In genomic region chr5:97243352-97243751, GRCh38 we compare ENCODE assay signal across 2 cellular contexts.
TF ChIP-seq lines count a peak whose summit lies in the region.

No MANE protein-coding gene starts in this region.

TF ChIP-seq in GM12891, 5 proteins besides CTCF, POLR2A, EP300 and RAD21 (continued from another document):
- TF ChIP-seq PAX5 (IDR thresholded peaks at IDR 0.05; ENCODE audit: insufficient read depth, low read length, severe bottlenecking) (no peak), TAF1 (IDR thresholded peaks at IDR 0.05; ENCODE audit: low read depth, low read length) (no peak), POLR2AphosphoS5 (IDR thresholded peaks at IDR 0.05; ENCODE audit: low read depth, low read length) (no peak)

TF ChIP-seq in GM12878, 131 proteins besides CTCF, POLR2A, EP300 and RAD21:
- TF ChIP-seq ZBTB4 (CRISPR knock-in tag; IDR thresholded peaks at IDR 0.05) (no peak), BMI1 (IDR thresholded peaks at IDR 0.05; ENCODE audit: borderline replicate concordance) (no peak), ZBTB40 (IDR thresholded peaks at IDR 0.05; ENCODE audit: borderline replicate concordance) (no peak), SIX5 (IDR thresholded peaks at IDR 0.05; ENCODE audit: low read depth, low read length, severe bottlenecking) (no peak), ZBED1 (IDR thresholded peaks at IDR 0.05; ENCODE audit: borderline replicate concordance) (no peak), ATF2 (IDR thresholded peaks at IDR 0.05; ENCODE audit: low read length) (no peak), CEBPB (IDR thresholded peaks at IDR 0.05; ENCODE audit: borderline replicate concordance in 1 of 2, low read depth in 2 of 2, low read length in 2 of 2) (no peak), CHD2 (IDR thresholded peaks at IDR 0.05; ENCODE audit: borderline replicate concordance, low read depth, low read length) (no peak), YY1 (IDR thresholded peaks at IDR 0.05; ENCODE audit: low read depth, low read length) (no peak), NBN (IDR thresholded peaks at IDR 0.05) (no peak), IKZF1 (conservative IDR thresholded peaks at IDR 0.05) (no peak), STAT1 (conservative IDR thresholded peaks at IDR 0.05) (no peak), BRCA1 (IDR thresholded peaks at IDR 0.05; ENCODE audit: low read depth, low read length) (no peak), ZSCAN29 (IDR thresholded peaks at IDR 0.05) (no peak)
- TF ChIP-seq, protein P1, sequence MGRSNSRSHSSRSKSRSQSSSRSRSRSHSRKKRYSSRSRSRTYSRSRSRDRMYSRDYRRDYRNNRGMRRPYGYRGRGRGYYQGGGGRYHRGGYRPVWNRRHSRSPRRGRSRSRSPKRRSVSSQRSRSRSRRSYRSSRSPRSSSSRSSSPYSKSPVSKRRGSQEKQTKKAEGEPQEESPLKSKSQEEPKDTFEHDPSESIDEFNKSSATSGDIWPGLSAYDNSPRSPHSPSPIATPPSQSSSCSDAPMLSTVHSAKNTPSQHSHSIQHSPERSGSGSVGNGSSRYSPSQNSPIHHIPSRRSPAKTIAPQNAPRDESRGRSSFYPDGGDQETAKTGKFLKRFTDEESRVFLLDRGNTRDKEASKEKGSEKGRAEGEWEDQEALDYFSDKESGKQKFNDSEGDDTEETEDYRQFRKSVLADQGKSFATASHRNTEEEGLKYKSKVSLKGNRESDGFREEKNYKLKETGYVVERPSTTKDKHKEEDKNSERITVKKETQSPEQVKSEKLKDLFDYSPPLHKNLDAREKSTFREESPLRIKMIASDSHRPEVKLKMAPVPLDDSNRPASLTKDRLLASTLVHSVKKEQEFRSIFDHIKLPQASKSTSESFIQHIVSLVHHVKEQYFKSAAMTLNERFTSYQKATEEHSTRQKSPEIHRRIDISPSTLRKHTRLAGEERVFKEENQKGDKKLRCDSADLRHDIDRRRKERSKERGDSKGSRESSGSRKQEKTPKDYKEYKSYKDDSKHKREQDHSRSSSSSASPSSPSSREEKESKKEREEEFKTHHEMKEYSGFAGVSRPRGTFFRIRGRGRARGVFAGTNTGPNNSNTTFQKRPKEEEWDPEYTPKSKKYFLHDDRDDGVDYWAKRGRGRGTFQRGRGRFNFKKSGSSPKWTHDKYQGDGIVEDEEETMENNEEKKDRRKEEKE (IDR thresholded peaks at IDR 0.05) = no peak
- TF ChIP-seq, protein P2, sequence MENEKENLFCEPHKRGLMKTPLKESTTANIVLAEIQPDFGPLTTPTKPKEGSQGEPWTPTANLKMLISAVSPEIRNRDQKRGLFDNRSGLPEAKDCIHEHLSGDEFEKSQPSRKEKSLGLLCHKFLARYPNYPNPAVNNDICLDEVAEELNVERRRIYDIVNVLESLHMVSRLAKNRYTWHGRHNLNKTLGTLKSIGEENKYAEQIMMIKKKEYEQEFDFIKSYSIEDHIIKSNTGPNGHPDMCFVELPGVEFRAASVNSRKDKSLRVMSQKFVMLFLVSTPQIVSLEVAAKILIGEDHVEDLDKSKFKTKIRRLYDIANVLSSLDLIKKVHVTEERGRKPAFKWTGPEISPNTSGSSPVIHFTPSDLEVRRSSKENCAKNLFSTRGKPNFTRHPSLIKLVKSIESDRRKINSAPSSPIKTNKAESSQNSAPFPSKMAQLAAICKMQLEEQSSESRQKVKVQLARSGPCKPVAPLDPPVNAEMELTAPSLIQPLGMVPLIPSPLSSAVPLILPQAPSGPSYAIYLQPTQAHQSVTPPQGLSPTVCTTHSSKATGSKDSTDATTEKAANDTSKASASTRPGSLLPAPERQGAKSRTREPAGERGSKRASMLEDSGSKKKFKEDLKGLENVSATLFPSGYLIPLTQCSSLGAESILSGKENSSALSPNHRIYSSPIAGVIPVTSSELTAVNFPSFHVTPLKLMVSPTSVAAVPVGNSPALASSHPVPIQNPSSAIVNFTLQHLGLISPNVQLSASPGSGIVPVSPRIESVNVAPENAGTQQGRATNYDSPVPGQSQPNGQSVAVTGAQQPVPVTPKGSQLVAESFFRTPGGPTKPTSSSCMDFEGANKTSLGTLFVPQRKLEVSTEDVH (IDR thresholded peaks at IDR 0.05; ENCODE audit: low read depth, partially characterized antibody) = no peak
- TF ChIP-seq, protein P3, sequence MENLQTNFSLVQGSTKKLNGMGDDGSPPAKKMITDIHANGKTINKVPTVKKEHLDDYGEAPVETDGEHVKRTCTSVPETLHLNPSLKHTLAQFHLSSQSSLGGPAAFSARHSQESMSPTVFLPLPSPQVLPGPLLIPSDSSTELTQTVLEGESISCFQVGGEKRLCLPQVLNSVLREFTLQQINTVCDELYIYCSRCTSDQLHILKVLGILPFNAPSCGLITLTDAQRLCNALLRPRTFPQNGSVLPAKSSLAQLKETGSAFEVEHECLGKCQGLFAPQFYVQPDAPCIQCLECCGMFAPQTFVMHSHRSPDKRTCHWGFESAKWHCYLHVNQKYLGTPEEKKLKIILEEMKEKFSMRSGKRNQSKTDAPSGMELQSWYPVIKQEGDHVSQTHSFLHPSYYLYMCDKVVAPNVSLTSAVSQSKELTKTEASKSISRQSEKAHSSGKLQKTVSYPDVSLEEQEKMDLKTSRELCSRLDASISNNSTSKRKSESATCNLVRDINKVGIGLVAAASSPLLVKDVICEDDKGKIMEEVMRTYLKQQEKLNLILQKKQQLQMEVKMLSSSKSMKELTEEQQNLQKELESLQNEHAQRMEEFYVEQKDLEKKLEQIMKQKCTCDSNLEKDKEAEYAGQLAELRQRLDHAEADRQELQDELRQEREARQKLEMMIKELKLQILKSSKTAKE (IDR thresholded peaks at IDR 0.05; ENCODE audit: low read depth, poor library complexity, severe bottlenecking) = no peak
